Comparison of ENCODE assay signal across 1 cellular context in the genomic region with DNA sequence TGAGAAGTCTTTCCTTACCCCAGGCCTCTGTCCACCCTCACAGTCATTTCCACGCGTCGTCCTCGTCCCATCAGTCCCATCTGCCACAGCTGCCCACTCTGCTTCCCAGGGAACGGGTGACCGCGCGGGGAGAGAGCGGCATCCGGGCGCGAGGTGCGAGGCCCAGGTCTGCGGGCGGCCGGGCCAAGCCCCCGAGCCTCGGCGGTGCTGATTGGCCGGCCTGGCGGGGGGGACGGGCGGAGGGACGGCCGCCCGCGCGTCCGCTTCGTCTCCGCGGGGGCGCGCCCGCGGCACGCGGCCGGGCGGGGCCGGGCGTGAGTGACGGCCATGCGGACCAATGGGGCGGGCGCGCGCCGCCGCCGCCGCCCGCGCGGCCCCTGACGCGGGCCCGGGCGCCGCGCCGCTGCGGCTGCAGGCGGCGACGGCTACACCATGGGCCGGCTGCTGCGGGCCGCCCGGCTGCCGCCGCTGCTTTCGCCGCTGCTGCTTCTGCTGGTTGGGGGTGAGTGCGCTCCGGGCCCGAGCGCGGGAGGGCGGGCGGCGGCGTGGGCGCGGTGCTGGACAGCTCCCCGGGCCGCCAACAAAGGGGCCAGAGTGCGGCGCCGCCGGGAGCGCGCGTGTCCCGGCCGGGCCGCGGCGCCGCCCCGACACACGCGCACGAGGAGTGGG.
TF ChIP-seq lines count a peak whose summit lies in the region.

A gene with protein sequence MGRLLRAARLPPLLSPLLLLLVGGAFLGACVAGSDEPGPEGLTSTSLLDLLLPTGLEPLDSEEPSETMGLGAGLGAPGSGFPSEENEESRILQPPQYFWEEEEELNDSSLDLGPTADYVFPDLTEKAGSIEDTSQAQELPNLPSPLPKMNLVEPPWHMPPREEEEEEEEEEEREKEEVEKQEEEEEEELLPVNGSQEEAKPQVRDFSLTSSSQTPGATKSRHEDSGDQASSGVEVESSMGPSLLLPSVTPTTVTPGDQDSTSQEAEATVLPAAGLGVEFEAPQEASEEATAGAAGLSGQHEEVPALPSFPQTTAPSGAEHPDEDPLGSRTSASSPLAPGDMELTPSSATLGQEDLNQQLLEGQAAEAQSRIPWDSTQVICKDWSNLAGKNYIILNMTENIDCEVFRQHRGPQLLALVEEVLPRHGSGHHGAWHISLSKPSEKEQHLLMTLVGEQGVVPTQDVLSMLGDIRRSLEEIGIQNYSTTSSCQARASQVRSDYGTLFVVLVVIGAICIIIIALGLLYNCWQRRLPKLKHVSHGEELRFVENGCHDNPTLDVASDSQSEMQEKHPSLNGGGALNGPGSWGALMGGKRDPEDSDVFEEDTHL (plus strand): TSS at position 398 of the 669 bp plus-strand sequence. CDS start 35 bp downstream, at position 433.

TF ChIP-seq in HepG2, 621 proteins besides CTCF, POLR2A, EP300 and RAD21 (continued from another document and continues in another):
- TF ChIP-seq, protein P1, sequence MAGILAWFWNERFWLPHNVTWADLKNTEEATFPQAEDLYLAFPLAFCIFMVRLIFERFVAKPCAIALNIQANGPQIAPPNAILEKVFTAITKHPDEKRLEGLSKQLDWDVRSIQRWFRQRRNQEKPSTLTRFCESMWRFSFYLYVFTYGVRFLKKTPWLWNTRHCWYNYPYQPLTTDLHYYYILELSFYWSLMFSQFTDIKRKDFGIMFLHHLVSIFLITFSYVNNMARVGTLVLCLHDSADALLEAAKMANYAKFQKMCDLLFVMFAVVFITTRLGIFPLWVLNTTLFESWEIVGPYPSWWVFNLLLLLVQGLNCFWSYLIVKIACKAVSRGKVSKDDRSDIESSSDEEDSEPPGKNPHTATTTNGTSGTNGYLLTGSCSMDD (CRISPR knock-in tag; IDR thresholded peaks at IDR 0.05): no peak
- TF ChIP-seq, protein P2, sequence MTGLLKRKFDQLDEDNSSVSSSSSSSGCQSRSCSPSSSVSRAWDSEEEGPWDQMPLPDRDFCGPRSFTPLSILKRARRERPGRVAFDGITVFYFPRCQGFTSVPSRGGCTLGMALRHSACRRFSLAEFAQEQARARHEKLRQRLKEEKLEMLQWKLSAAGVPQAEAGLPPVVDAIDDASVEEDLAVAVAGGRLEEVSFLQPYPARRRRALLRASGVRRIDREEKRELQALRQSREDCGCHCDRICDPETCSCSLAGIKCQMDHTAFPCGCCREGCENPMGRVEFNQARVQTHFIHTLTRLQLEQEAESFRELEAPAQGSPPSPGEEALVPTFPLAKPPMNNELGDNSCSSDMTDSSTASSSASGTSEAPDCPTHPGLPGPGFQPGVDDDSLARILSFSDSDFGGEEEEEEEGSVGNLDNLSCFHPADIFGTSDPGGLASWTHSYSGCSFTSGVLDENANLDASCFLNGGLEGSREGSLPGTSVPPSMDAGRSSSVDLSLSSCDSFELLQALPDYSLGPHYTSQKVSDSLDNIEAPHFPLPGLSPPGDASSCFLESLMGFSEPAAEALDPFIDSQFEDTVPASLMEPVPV (CRISPR knock-in tag; IDR thresholded peaks at IDR 0.05): peak; percentile 68; the same call in 1 of the 2 replicates
- TF ChIP-seq ZNF879 (CRISPR knock-in tag; IDR thresholded peaks at IDR 0.05) (0 out of 2 replicates have a peak, but pooled peaks have one; percentile 79), NR3C1 (CRISPR knock-in tag; IDR thresholded peaks at IDR 0.05) (no peak), ELF3 (CRISPR knock-in tag; IDR thresholded peaks at IDR 0.05) (no peak), PCBP1 (IDR thresholded peaks at IDR 0.05; ENCODE audit: borderline replicate concordance, low read depth, low read length) (no peak), KDM2A (CRISPR knock-in tag; IDR thresholded peaks at IDR 0.05; ENCODE audit: borderline replicate concordance, low read depth) (peak; percentile 65; the same call in 1 of the 2 replicates), ESRRA (CRISPR knock-in tag; IDR thresholded peaks at IDR 0.05; ENCODE audit: low read depth) (peak; percentile 68; the same call in 1 of the 2 replicates), ZNF274 (CRISPR knock-in tag; IDR thresholded peaks at IDR 0.05) (peak; percentile 75; the same call in 1 of the 2 replicates), ZNF747 (CRISPR knock-in tag; IDR thresholded peaks at IDR 0.05; ENCODE audit: borderline replicate concordance) (peak; percentile 79; the same call in 1 of the 2 replicates), XBP1 (CRISPR knock-in tag; IDR thresholded peaks at IDR 0.05) (no peak), NPAS2 (CRISPR knock-in tag; IDR thresholded peaks at IDR 0.05; ENCODE audit: borderline replicate concordance) (no peak), CCDC6 (CRISPR knock-in tag; IDR thresholded peaks at IDR 0.05) (peak; percentile 98), U2AF1 (optimal IDR thresholded peaks at IDR 0.05; ENCODE audit: low read depth, low read length) (no peak), HOXA7 (CRISPR knock-in tag; IDR thresholded peaks at IDR 0.05) (no peak), ZNF44 (CRISPR knock-in tag; IDR thresholded peaks at IDR 0.05) (no peak), ZNF878 (CRISPR knock-in tag; IDR thresholded peaks at IDR 0.05) (0 out of 2 replicates have a peak, but pooled peaks have one; percentile 36), KDM1A (CRISPR knock-in tag; IDR thresholded peaks at IDR 0.05) (0 out of 2 replicates have a peak, but pooled peaks have one; percentile 63), GFI1 (CRISPR knock-in tag; IDR thresholded peaks at IDR 0.05; ENCODE audit: borderline replicate concordance) (peak; percentile 65; the same call in 1 of the 2 replicates), SMAD1 (CRISPR knock-in tag; IDR thresholded peaks at IDR 0.05; ENCODE audit: borderline replicate concordance, low read depth) (no peak), ZNF3 (CRISPR knock-in tag; IDR thresholded peaks at IDR 0.05) (0 out of 2 replicates have a peak, but pooled peaks have one; percentile 13), ZNF841 (CRISPR knock-in tag; IDR thresholded peaks at IDR 0.05; ENCODE audit: borderline replicate concordance) (peak; percentile 68), ZNF205 (CRISPR knock-in tag; IDR thresholded peaks at IDR 0.05) (no peak), PHF5A (CRISPR knock-in tag; IDR thresholded peaks at IDR 0.05; ENCODE audit: low read depth, unreplicated experiment) (no peak), RBM22 (optimal IDR thresholded peaks at IDR 0.05; ENCODE audit: low read length) (no peak), FOXM1 (CRISPR knock-in tag; IDR thresholded peaks at IDR 0.05) (no peak), SMYD3 (CRISPR knock-in tag; IDR thresholded peaks at IDR 0.05) (0 out of 2 replicates have a peak, but pooled peaks have one; percentile 35), MIER2 (CRISPR knock-in tag; IDR thresholded peaks at IDR 0.05) (0 out of 2 replicates have a peak, but pooled peaks have one; percentile 24)
- TF ChIP-seq, protein P3, sequence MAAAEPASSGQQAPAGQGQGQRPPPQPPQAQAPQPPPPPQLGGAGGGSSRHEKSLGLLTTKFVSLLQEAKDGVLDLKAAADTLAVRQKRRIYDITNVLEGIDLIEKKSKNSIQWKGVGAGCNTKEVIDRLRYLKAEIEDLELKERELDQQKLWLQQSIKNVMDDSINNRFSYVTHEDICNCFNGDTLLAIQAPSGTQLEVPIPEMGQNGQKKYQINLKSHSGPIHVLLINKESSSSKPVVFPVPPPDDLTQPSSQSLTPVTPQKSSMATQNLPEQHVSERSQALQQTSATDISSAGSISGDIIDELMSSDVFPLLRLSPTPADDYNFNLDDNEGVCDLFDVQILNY (CRISPR knock-in tag; conservative IDR thresholded peaks at IDR 0.05): no peak
- TF ChIP-seq, protein P4, sequence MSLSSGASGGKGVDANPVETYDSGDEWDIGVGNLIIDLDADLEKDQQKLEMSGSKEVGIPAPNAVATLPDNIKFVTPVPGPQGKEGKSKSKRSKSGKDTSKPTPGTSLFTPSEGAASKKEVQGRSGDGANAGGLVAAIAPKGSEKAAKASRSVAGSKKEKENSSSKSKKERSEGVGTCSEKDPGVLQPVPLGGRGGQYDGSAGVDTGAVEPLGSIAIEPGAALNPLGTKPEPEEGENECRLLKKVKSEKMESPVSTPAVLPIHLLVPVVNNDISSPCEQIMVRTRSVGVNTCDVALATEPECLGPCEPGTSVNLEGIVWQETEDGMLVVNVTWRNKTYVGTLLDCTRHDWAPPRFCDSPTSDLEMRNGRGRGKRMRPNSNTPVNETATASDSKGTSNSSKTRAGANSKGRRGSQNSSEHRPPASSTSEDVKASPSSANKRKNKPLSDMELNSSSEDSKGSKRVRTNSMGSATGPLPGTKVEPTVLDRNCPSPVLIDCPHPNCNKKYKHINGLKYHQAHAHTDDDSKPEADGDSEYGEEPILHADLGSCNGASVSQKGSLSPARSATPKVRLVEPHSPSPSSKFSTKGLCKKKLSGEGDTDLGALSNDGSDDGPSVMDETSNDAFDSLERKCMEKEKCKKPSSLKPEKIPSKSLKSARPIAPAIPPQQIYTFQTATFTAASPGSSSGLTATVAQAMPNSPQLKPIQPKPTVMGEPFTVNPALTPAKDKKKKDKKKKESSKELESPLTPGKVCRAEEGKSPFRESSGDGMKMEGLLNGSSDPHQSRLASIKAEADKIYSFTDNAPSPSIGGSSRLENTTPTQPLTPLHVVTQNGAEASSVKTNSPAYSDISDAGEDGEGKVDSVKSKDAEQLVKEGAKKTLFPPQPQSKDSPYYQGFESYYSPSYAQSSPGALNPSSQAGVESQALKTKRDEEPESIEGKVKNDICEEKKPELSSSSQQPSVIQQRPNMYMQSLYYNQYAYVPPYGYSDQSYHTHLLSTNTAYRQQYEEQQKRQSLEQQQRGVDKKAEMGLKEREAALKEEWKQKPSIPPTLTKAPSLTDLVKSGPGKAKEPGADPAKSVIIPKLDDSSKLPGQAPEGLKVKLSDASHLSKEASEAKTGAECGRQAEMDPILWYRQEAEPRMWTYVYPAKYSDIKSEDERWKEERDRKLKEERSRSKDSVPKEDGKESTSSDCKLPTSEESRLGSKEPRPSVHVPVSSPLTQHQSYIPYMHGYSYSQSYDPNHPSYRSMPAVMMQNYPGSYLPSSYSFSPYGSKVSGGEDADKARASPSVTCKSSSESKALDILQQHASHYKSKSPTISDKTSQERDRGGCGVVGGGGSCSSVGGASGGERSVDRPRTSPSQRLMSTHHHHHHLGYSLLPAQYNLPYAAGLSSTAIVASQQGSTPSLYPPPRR (CRISPR knock-in tag; IDR thresholded peaks at IDR 0.05; ENCODE audit: borderline replicate concordance): 0 out of 2 replicates have a peak, but pooled peaks have one; percentile 17
- TF ChIP-seq, protein P5, sequence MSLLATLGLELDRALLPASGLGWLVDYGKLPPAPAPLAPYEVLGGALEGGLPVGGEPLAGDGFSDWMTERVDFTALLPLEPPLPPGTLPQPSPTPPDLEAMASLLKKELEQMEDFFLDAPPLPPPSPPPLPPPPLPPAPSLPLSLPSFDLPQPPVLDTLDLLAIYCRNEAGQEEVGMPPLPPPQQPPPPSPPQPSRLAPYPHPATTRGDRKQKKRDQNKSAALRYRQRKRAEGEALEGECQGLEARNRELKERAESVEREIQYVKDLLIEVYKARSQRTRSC (CRISPR knock-in tag; IDR thresholded peaks at IDR 0.05; ENCODE audit: low read depth): 0 out of 2 replicates have a peak, but pooled peaks have one; percentile 77
- TF ChIP-seq, protein P6, sequence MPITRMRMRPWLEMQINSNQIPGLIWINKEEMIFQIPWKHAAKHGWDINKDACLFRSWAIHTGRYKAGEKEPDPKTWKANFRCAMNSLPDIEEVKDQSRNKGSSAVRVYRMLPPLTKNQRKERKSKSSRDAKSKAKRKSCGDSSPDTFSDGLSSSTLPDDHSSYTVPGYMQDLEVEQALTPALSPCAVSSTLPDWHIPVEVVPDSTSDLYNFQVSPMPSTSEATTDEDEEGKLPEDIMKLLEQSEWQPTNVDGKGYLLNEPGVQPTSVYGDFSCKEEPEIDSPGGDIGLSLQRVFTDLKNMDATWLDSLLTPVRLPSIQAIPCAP (CRISPR knock-in tag; IDR thresholded peaks at IDR 0.05; ENCODE audit: low read depth): 0 out of 2 replicates have a peak, but pooled peaks have one; percentile 53
- TF ChIP-seq, protein P7, sequence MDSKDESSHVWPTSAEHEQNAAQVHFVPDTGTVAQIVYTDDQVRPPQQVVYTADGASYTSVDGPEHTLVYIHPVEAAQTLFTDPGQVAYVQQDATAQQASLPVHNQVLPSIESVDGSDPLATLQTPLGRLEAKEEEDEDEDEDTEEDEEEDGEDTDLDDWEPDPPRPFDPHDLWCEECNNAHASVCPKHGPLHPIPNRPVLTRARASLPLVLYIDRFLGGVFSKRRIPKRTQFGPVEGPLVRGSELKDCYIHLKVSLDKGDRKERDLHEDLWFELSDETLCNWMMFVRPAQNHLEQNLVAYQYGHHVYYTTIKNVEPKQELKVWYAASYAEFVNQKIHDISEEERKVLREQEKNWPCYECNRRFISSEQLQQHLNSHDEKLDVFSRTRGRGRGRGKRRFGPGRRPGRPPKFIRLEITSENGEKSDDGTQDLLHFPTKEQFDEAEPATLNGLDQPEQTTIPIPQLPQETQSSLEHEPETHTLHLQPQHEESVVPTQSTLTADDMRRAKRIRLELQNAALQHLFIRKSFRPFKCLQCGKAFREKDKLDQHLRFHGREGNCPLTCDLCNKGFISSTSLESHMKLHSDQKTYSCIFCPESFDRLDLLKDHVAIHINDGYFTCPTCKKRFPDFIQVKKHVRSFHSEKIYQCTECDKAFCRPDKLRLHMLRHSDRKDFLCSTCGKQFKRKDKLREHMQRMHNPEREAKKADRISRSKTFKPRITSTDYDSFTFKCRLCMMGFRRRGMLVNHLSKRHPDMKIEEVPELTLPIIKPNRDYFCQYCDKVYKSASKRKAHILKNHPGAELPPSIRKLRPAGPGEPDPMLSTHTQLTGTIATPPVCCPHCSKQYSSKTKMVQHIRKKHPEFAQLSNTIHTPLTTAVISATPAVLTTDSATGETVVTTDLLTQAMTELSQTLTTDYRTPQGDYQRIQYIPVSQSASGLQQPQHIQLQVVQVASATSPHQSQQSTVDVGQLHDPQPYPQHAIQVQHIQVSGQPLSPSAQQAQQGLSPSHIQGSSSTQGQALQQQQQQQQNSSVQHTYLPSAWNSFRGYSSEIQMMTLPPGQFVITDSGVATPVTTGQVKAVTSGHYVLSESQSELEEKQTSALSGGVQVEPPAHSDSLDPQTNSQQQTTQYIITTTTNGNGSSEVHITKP (CRISPR knock-in tag; IDR thresholded peaks at IDR 0.05; ENCODE audit: low read depth): no peak
- TF ChIP-seq, protein P8, sequence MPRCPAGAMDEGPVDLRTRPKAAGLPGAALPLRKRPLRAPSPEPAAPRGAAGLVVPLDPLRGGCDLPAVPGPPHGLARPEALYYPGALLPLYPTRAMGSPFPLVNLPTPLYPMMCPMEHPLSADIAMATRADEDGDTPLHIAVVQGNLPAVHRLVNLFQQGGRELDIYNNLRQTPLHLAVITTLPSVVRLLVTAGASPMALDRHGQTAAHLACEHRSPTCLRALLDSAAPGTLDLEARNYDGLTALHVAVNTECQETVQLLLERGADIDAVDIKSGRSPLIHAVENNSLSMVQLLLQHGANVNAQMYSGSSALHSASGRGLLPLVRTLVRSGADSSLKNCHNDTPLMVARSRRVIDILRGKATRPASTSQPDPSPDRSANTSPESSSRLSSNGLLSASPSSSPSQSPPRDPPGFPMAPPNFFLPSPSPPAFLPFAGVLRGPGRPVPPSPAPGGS (CRISPR knock-in tag; IDR thresholded peaks at IDR 0.05): 0 out of 2 replicates have a peak, but pooled peaks have one; percentile 56
- TF ChIP-seq, protein P9, sequence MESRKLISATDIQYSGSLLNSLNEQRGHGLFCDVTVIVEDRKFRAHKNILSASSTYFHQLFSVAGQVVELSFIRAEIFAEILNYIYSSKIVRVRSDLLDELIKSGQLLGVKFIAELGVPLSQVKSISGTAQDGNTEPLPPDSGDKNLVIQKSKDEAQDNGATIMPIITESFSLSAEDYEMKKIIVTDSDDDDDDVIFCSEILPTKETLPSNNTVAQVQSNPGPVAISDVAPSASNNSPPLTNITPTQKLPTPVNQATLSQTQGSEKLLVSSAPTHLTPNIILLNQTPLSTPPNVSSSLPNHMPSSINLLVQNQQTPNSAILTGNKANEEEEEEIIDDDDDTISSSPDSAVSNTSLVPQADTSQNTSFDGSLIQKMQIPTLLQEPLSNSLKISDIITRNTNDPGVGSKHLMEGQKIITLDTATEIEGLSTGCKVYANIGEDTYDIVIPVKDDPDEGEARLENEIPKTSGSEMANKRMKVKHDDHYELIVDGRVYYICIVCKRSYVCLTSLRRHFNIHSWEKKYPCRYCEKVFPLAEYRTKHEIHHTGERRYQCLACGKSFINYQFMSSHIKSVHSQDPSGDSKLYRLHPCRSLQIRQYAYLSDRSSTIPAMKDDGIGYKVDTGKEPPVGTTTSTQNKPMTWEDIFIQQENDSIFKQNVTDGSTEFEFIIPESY (CRISPR knock-in tag; IDR thresholded peaks at IDR 0.05): no peak; the same call in 1 of the 2 replicates
